14 cellular contexts compared by ENCODE assay signal in the genomic region with DNA sequence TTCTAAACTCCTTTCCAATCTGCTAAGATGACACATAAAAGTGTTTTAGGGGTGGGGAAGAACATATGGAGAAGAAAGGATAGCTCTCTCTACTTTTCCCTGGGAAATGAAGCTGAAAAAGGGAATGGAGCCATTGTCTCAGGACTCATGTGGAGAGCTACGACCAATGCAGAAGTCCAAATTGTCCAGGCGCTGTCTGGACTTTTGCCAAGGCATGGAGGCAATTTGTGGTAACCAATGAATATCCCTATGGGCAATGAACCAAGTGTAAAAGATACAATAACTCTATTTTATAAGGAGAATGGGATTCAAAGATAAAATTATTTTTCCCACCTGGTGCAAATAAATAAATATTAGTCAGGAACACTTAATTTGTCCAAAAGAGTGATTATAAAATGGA. TPM values are rescaled to one million over a fixed set of nuclear protein-coding genes. Genes with fewer than 3 reads are reported as not detected.
DNase-seq lines count a peak whose midpoint lies in the region; TF ChIP-seq lines count a peak whose summit lies in the region.
"Had no signal": no experiment of that assay in that cellular context is flagged by ENCODE, and none has a peak within 500 bp of the region (broad histone marks: within the 10 kb centered on the region; RNA-seq: fewer than 3 reads in every experiment).

No MANE protein-coding gene starts in this region.

- H3K4me1 ChIP-seq in BLaER1, result peaks cover 73% of the 10 kb centered on the region

- no peaks in the 10 kb centered on the region for H3K36me3 Mint-ChIP-seq in glutamatergic neuron (ENCODE audit: unreplicated experiment)
- H3K36me3 Mint-ChIP-seq in nephron progenitor cell (ENCODE audit: low read depth), result peaks cover 59% of the 10 kb centered on the region

- H3K27me3 Mint-ChIP-seq in glutamatergic neuron (ENCODE audit: unreplicated experiment), result peaks cover 3% of the 10 kb centered on the region
- no peaks in the 10 kb centered on the region for H3K27me3 Mint-ChIP-seq in nephron progenitor cell (ENCODE audit: low read depth, poor library complexity)
- H3K27me3 Mint-ChIP-seq: CD8-positive, alpha-beta memory T cell had no signal

- peak overlapping the region; percentile 72 for H3K4me2 ChIP-seq in BLaER1
- H3K4me2 ChIP-seq: KMS-11 had no signal

- H3K9me3 ChIP-seq in BLaER1, result peaks cover 18% of the 10 kb centered on the region; the same call in 1 of the 2 replicates

- DNase-seq in NCI-H146 (lab: John Stamatoyannopoulos, UW), result peak; percentile 25
- DNase-seq in NCI-H146 treated with DMSO at 0.1 percent for 48 hours (lab: John Stamatoyannopoulos, UW; ENCODE audit: unreplicated experiment), result no peak
- peak; percentile 27 to 78 for DNase-seq in NCI-H446 (lab: John Stamatoyannopoulos, UW)
- peak; percentile 30 for DNase-seq in glutamatergic neuron
- no peak for DNase-seq in SHP77 treated with DMSO at 0.1 percent for 48 hours (lab: John Stamatoyannopoulos, UW)
- DNase-seq in nephron progenitor cell, result no peak
- DNase-seq: CD8-positive, alpha-beta memory T cell; MV-4-11; NCI-H187; NCI-H2107; NCI-H510A; SW 1271 had no signal

- no peaks in the 10 kb centered on the region; the same call in 1 of the 2 replicates for H4K20me1 ChIP-seq in BLaER1

- no peak overlapping the region for H3K27ac ChIP-seq in BLaER1
- H3K27ac ChIP-seq: KMS-11 had no signal

- no peaks in the 10 kb centered on the region for H3K27me3 ChIP-seq in BLaER1

- no peak overlapping the region for H3K9ac ChIP-seq in BLaER1
- H3K9ac ChIP-seq: KMS-11 had no signal

- H3K9me3 Mint-ChIP-seq in glutamatergic neuron (ENCODE audit: unreplicated experiment) (peaks cover 9% of the 10 kb centered on the region), nephron progenitor cell (peaks cover 25% of the 10 kb centered on the region)
- H3K9me3 Mint-ChIP-seq: CD8-positive, alpha-beta memory T cell had no signal

- H3K4me1 Mint-ChIP-seq in glutamatergic neuron (ENCODE audit: low read depth, unreplicated experiment) (peaks cover 44% of the 10 kb centered on the region), nephron progenitor cell (peaks cover 26% of the 10 kb centered on the region)

- no peak overlapping the region for H3K4me3 ChIP-seq in BLaER1

- H3K36me3 ChIP-seq in BLaER1, result peaks cover 24% of the 10 kb centered on the region

- H3K4me3 Mint-ChIP-seq in glutamatergic neuron (ENCODE audit: unreplicated experiment) (peak overlapping the region; percentile 76), nephron progenitor cell (no peak overlapping the region)
- H3K4me3 Mint-ChIP-seq: CD8-positive, alpha-beta memory T cell had no signal

- TF ChIP-seq CTCF in glutamatergic neuron (IDR thresholded peaks at IDR 0.05; ENCODE audit: partially characterized antibody, unreplicated experiment) (no peak), nephron progenitor cell (IDR thresholded peaks at IDR 0.05) (no peak)

- H3K27ac Mint-ChIP-seq in glutamatergic neuron (ENCODE audit: unreplicated experiment) (peak overlapping the region; percentile 91), nephron progenitor cell (no peak overlapping the region)
- H3K27ac Mint-ChIP-seq: CD8-positive, alpha-beta memory T cell had no signal

RNA-seq across cellular contexts. Expression of gene FBXL4, which starts 16.0 kb away (rescaled TPM):
- 30.9 TPM for total RNA-seq in glutamatergic neuron (ENCODE audit: unreplicated experiment)

Comparison
In these comparisons a context has a peak if more than half of its experiments do, and no peak if none do; other contexts are left out.
1. DNase-seq: peak in NCI-H146 (single experiment), NCI-H446 (2 of 2) and glutamatergic neuron (single experiment); none in NCI-H146 treated with DMSO at 0.1 percent for 48 hours (single experiment), SHP77 treated with DMSO at 0.1 percent for 48 hours (single experiment) and nephron progenitor cell (single experiment).